ENCODE assay signal across 19 cellular contexts in the genomic region with DNA sequence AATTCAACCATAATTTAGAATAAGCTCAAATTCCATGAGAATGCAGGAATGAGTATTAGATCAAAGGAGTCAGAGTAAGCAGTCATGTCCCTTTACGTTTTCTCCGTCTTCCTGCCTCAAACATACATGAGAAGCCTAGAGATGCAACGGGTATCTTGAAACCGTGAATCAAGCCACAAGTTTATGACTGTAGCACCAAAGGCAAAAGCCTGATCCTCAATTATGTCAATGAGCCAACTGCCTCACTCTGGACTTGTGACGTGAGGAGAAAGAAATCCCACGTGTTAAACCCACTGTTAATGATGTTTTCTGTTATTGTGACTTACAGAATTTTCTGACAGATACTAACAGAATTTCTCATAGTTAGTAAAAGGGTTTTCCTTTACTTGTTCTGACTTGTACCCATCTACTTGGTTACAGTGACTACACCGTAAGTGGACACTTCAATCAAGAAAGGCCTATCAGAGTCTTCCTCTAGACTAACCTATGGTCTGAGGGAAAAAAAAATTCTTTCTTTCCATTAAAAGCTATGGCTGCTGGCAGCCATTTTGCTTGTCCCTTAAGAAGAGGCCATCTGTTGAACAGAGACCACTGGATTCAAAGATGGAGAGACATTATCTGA. TPM values are rescaled to one million over a fixed set of nuclear protein-coding genes. Genes with fewer than 3 reads are reported as not detected.
DNase-seq lines count a peak whose midpoint lies in the region; ATAC-seq, FAIRE-seq and TF ChIP-seq lines count a peak whose summit lies in the region.
"Had no signal": no experiment of that assay in that cellular context is flagged by ENCODE, and none has a peak within 500 bp of the region (broad histone marks: within the 10 kb centered on the region; RNA-seq: fewer than 3 reads in every experiment).

No MANE protein-coding gene starts in this region.

- peaks cover 0 to 31% (median 4%) of the 10 kb centered on the region in 4 experiments; a peak in 4 of 8 replicates for H3K36me3 ChIP-seq in H1 (ENCODE audit: control insufficient read depth in 2 of 4, insufficient read depth in 4 of 4, low read length in 3 of 4)

- H4K8ac ChIP-seq in H1 (ENCODE audit: extremely low read depth, insufficient read depth, low read length): no peak overlapping the region

- H3K9ac ChIP-seq in H1 (replicated peaks in 1 of 4; ENCODE audit: extremely low read depth in 1 of 4, low read depth in 3 of 4, low read length in 3 of 4): no peak overlapping the region

- H3K23me2 ChIP-seq in H1 (ENCODE audit: low read depth, low read length): no peaks in the 10 kb centered on the region

- no peaks in the 10 kb centered on the region for H4K20me1 ChIP-seq in H1 (replicated peaks in 1 of 2; ENCODE audit: control insufficient read depth in 1 of 2, insufficient read depth in 2 of 2, low read length in 2 of 2)

- H3K9me3 Mint-ChIP-seq in activated naive CD4-positive, alpha-beta T cell treated with anti-CD3 and anti-CD28 coated beads, Interleukin-2, amount 50 U/mL, for 24 hours: no peaks in the 10 kb centered on the region
- no peaks in the 10 kb centered on the region for H3K9me3 Mint-ChIP-seq in WTC11
- H3K9me3 Mint-ChIP-seq in stimulated activated naive CD8-positive, alpha-beta T cell treated with anti-CD3 and anti-CD28 coated beads, Interleukin-15, Interleukin-2, amounts not matched to agents 100 ng/mL and 50 ng/mL, for 24 hours: no peaks in the 10 kb centered on the region
- no peaks in the 10 kb centered on the region for H3K9me3 Mint-ChIP-seq in CD14-positive monocyte
- H3K9me3 Mint-ChIP-seq: CD4-positive, alpha-beta memory T cell had no signal

- no peak overlapping the region for H3K14ac ChIP-seq in H1 (ENCODE audit: insufficient read length)

- no peak overlapping the region for H2BK12ac ChIP-seq in H1 (ENCODE audit: low read depth, low read length)

- H4K91ac ChIP-seq in H1 (replicated peaks; ENCODE audit: insufficient read length, low read length): no peak overlapping the region

- POLR2A ChIA-PET in WTC11 (lab: Charles Lee) (no interaction called here), H1 (lab: Charles Lee; ENCODE audit: partially characterized antibody) (interaction anchor here (1.2 kb wide), 1 partner anchor 48 kb away, joined by 3 read pairs; no protein-coding TSS in a partner anchor)

- no peak overlapping the region for H3K56ac ChIP-seq in H1 (replicated peaks; ENCODE audit: insufficient read length, low read depth, low read length)

- no peak overlapping the region for H2AK5ac ChIP-seq in H1 (ENCODE audit: low read depth, low read length)

- H2BK120ac ChIP-seq in H1 (replicated peaks; ENCODE audit: low read depth, low read length): no peak overlapping the region

- no peaks in the 10 kb centered on the region for H3K79me2 ChIP-seq in H1 (ENCODE audit: control insufficient read depth in 1 of 2, insufficient read depth in 2 of 2, low read length in 2 of 2)

- no peaks in the 10 kb centered on the region for H3K27me3 Mint-ChIP-seq in activated naive CD4-positive, alpha-beta T cell treated with anti-CD3 and anti-CD28 coated beads, Interleukin-2, amount 50 U/mL, for 24 hours
- H3K27me3 Mint-ChIP-seq in WTC11 (ENCODE audit: low read depth) (no peaks in the 10 kb centered on the region), CD14-positive monocyte (ENCODE audit: low read depth in 3 of 3) (peaks cover 0 to 1% (median 0%) of the 10 kb centered on the region in 3 donors)
- H3K27me3 Mint-ChIP-seq in stimulated activated naive CD8-positive, alpha-beta T cell treated with anti-CD3 and anti-CD28 coated beads, Interleukin-15, Interleukin-2, amounts not matched to agents 100 ng/mL and 50 ng/mL, for 24 hours: no peaks in the 10 kb centered on the region
- H3K27me3 Mint-ChIP-seq: B cell; CD4-positive, alpha-beta memory T cell had no signal

- ATAC-seq in WTC11 (no peak), GM18519 (IDR thresholded peaks at IDR 0.05; ENCODE audit: low FRiP score, unreplicated experiment) (no peak)

- CTCF ChIA-PET in WTC11 (lab: Charles Lee): no interaction called here
- CTCF ChIA-PET in H1 (lab: Charles Lee; ENCODE audit: partially characterized antibody): interaction anchor here (0.6 to 1.6 kb wide), 2 partner anchors 55 to 138 kb away, joined by 3 to 4 read pairs; no protein-coding TSS in a partner anchor

- peak overlapping the region; percentile 6 for H3K4me3 Mint-ChIP-seq in activated naive CD4-positive, alpha-beta T cell treated with anti-CD3 and anti-CD28 coated beads, Interleukin-2, amount 50 U/mL, for 24 hours
- H3K4me3 Mint-ChIP-seq in WTC11 (no peak overlapping the region), CD14-positive monocyte (no peak overlapping the region)
- peak overlapping the region; percentile 0 for H3K4me3 Mint-ChIP-seq in stimulated activated naive CD8-positive, alpha-beta T cell treated with anti-CD3 and anti-CD28 coated beads, Interleukin-15, Interleukin-2, amounts not matched to agents 100 ng/mL and 50 ng/mL, for 24 hours
- H3K4me3 Mint-ChIP-seq: B cell; CD4-positive, alpha-beta memory T cell had no signal

- no peak for TF ChIP-seq POLR2A in H1 (IDR thresholded peaks at IDR 0.05; ENCODE audit: control extremely low read depth in 1 of 2, low read depth in 2 of 2, low read length in 2 of 2)

- no peak for TF ChIP-seq RAD21 in H1 (IDR thresholded peaks at IDR 0.05 in 1 of 2, conservative IDR thresholded peaks at IDR 0.05 in 1 of 2; ENCODE audit: low read depth in 2 of 2, low read length in 2 of 2)

- no peak overlapping the region for H4K5ac ChIP-seq in H1 (ENCODE audit: insufficient read length, low read depth, low read length)

- no peak overlapping the region for H2AFZ ChIP-seq in H1 (ENCODE audit: low read length)

- H3K4ac ChIP-seq in H1 (replicated peaks; ENCODE audit: insufficient read length, low read depth, low read length): no peak overlapping the region

- peaks cover 42% of the 10 kb centered on the region for H3K4me1 Mint-ChIP-seq in activated naive CD4-positive, alpha-beta T cell treated with anti-CD3 and anti-CD28 coated beads, Interleukin-2, amount 50 U/mL, for 24 hours
- H3K4me1 Mint-ChIP-seq in WTC11 (no peaks in the 10 kb centered on the region), CD14-positive monocyte (no peaks in the 10 kb centered on the region)
- peaks cover 35% of the 10 kb centered on the region for H3K4me1 Mint-ChIP-seq in stimulated activated naive CD8-positive, alpha-beta T cell treated with anti-CD3 and anti-CD28 coated beads, Interleukin-15, Interleukin-2, amounts not matched to agents 100 ng/mL and 50 ng/mL, for 24 hours (ENCODE audit: low read depth)

- H2BK5ac ChIP-seq in H1 (ENCODE audit: low read depth, low read length): no peak overlapping the region

- H3K9me3 ChIP-seq in H1 (ENCODE audit: insufficient read depth in 2 of 2, low read depth in 1 of 2, low read length in 1 of 2): no peaks in the 10 kb centered on the region
- H3K9me3 ChIP-seq: HAP-1, Peyer's patch had no signal

- no peak overlapping the region for H2BK20ac ChIP-seq in H1 (ENCODE audit: low read length)

- H3K79me1 ChIP-seq in H1 (ENCODE audit: low read depth, low read length): no peaks in the 10 kb centered on the region

- no peak for DNase-seq in activated naive CD4-positive, alpha-beta T cell (lab: John Stamatoyannopoulos, UW)
- DNase-seq in WTC11 (ENCODE audit: low spot score) (no peak), H1 (ENCODE audit: low read depth in 1 of 2, low spot score in 2 of 2) (no peak), CD14-positive monocyte (ENCODE audit: low spot score) (no peak)
- DNase-seq: CD4-positive, alpha-beta memory T cell; KG1; NCI-H1048; NCI-H2107; NCI-H446 treated with DMSO at 0.1 percent for 48 hours; NCI-H748 treated with DMSO at 0.1 percent for 48 hours; Peyer's patch; SHP77 treated with DMSO at 0.1 percent for 48 hours had no signal

- TF ChIP-seq EP300 in H1 (IDR thresholded peaks at IDR 0.05; ENCODE audit: borderline replicate concordance in 1 of 2, low read depth in 2 of 2, low read length in 2 of 2): no peak

- H3K4me3 ChIP-seq in H1 (ENCODE audit: extremely low read depth in 1 of 4, insufficient read depth in 2 of 4, low read depth in 3 of 4, low read length in 4 of 4): no peak overlapping the region
- H3K4me3 ChIP-seq: HAP-1, Peyer's patch had no signal

- no peak overlapping the region for H3K4me2 ChIP-seq in H1 (ENCODE audit: insufficient read depth in 1 of 2, low read depth in 2 of 2, low read length in 2 of 2)

- intact Hi-C loops in CD14-positive monocyte (cut with micrococcal nuclease): no loop called here

- no peak overlapping the region for H3K18ac ChIP-seq in H1 (ENCODE audit: extremely low read depth, low read length)

- H3K4me1 ChIP-seq in H1 (replicated peaks in 1 of 4; ENCODE audit: control insufficient read depth in 3 of 4, insufficient read depth in 4 of 4, low read length in 3 of 4): no peaks in the 10 kb centered on the region; a peak in 1 of 7 replicates
- H3K4me1 ChIP-seq: HAP-1, Peyer's patch had no signal

- no peak for FAIRE-seq in H1 (lab: Jason Lieb, UNC)

- H3K27ac Mint-ChIP-seq in activated naive CD4-positive, alpha-beta T cell treated with anti-CD3 and anti-CD28 coated beads, Interleukin-2, amount 50 U/mL, for 24 hours: no peak overlapping the region
- H3K27ac Mint-ChIP-seq in WTC11 (peak overlapping the region; percentile 0; the same call in 1 of the 2 replicates), CD14-positive monocyte (no peak overlapping the region)
- H3K27ac Mint-ChIP-seq in stimulated activated naive CD8-positive, alpha-beta T cell treated with anti-CD3 and anti-CD28 coated beads, Interleukin-15, Interleukin-2, amounts not matched to agents 100 ng/mL and 50 ng/mL, for 24 hours: peak overlapping the region; percentile 77
- H3K27ac Mint-ChIP-seq: B cell had no signal

- TF ChIP-seq CTCF in WTC11 (IDR thresholded peaks at IDR 0.05) (no peak), H1 (IDR thresholded peaks at IDR 0.05; ENCODE audit: control extremely low read depth in 1 of 3, insufficient read depth in 1 of 3, low read depth in 1 of 3, low read length in 3 of 3) (no peak), CD14-positive monocyte (IDR thresholded peaks at IDR 0.05) (no peak)

- H3K36me3 Mint-ChIP-seq in activated naive CD4-positive, alpha-beta T cell treated with anti-CD3 and anti-CD28 coated beads, Interleukin-2, amount 50 U/mL, for 24 hours: peaks cover 21% of the 10 kb centered on the region
- H3K36me3 Mint-ChIP-seq in WTC11: peaks cover 37% of the 10 kb centered on the region
- peaks cover 70% of the 10 kb centered on the region for H3K36me3 Mint-ChIP-seq in stimulated activated naive CD8-positive, alpha-beta T cell treated with anti-CD3 and anti-CD28 coated beads, Interleukin-15, Interleukin-2, amounts not matched to agents 100 ng/mL and 50 ng/mL, for 24 hours (ENCODE audit: low read depth)
- peaks cover 64 to 80% of the 10 kb centered on the region in 2 donors for H3K36me3 Mint-ChIP-seq in CD14-positive monocyte

- no peak overlapping the region for H3K27ac ChIP-seq in H1 (ENCODE audit: low read depth, low read length)
- H3K27ac ChIP-seq: Peyer's patch had no signal

- no peak overlapping the region for H2BK15ac ChIP-seq in H1 (ENCODE audit: low read length)

- no peaks in the 10 kb centered on the region for H3K27me3 ChIP-seq in H1 (replicated peaks in 1 of 4; ENCODE audit: control insufficient read depth in 3 of 4, extremely low read depth in 1 of 4, insufficient read depth in 3 of 4, low read length in 3 of 4)
- H3K27me3 ChIP-seq: Peyer's patch had no signal

- H3K23ac ChIP-seq in H1 (ENCODE audit: insufficient read length): no peak overlapping the region

- WGBS in H1 (ENCODE audit: extremely low coverage in 1 of 2, insufficient coverage in 1 of 2, insufficient read length in 1 of 2, insufficient replicate concordance in 2 of 2, low coverage in 1 of 2, low lambda C conversion rate in 2 of 2, missing lambda C conversion rate in 1 of 2), 2 experiments: 90% methylated on average over 7 of the region's 7 CpGs; no CpG with 5 or more reads in 1 of the 2 experiments

RNA-seq across cellular contexts. Expression of gene HK3, which starts 35.3 kb away (rescaled TPM):
- 0.17 to 0.18 TPM in 2 of 3 replicates, not detected in the other for total RNA-seq in WTC11 (2021)
- not detected in 2 replicates for total RNA-seq in H1 (2021; fragmentation: NEBNext Ultra II Directional; extraction: Animal tissue kit (Norgen Biotek cat#: 25700))
- polyA plus RNA-seq in H1 (2011; rRNA removed) (not detected in 2 replicates), CD14-positive monocyte (100 to 1,000 TPM; 174 to 204 TPM)
- 0.04 TPM for polyA plus RNA-seq in H1 (2011; cell fraction: cytosol; rRNA removed)
- 0.10 TPM for polyA plus RNA-seq in H1 (2011; cell fraction: nucleus; rRNA removed)
- polyA plus RNA-seq in H1 (2012, experiment 1 of 2): not detected in 4 replicates
- polyA plus RNA-seq in H1 (2012, experiment 2 of 2): not detected
- polyA plus RNA-seq in H1 (2013, experiment 1 of 2): not detected
- not detected for polyA plus RNA-seq in H1 (2013, experiment 2 of 2)
- polyA minus RNA-seq in H1 (2011; rRNA and poly(A)+ RNA removed): 0.24 TPM in 1 of 2 replicates, not detected in the other
- polyA minus RNA-seq in H1 (2011; cell fraction: cytosol; rRNA and poly(A)+ RNA removed): not detected
- not detected for polyA minus RNA-seq in H1 (2011; cell fraction: nucleus; rRNA and poly(A)+ RNA removed)
- total RNA-seq: Daoy, M059J had no signal
- polyA plus RNA-seq: CD4-positive, alpha-beta memory T cell had no signal

Comparison
In these comparisons a context has a peak if more than half of its experiments do, and no peak if none do; other contexts are left out.
1. H3K27ac Mint-ChIP-seq: peak in WTC11 (single experiment) and stimulated activated naive CD8-positive, alpha-beta T cell treated with anti-CD3 and anti-CD28 coated beads, Interleukin-15, Interleukin-2, amounts not matched to agents 100 ng/mL and 50 ng/mL, for 24 hours (single experiment); none in activated naive CD4-positive, alpha-beta T cell treated with anti-CD3 and anti-CD28 coated beads, Interleukin-2, amount 50 U/mL, for 24 hours (single experiment) and CD14-positive monocyte (0 of 7).
2. H3K4me3 Mint-ChIP-seq: peak in activated naive CD4-positive, alpha-beta T cell treated with anti-CD3 and anti-CD28 coated beads, Interleukin-2, amount 50 U/mL, for 24 hours (single experiment) and stimulated activated naive CD8-positive, alpha-beta T cell treated with anti-CD3 and anti-CD28 coated beads, Interleukin-15, Interleukin-2, amounts not matched to agents 100 ng/mL and 50 ng/mL, for 24 hours (single experiment); none in WTC11 (single experiment) and CD14-positive monocyte (0 of 2).